In the genomic region with DNA sequence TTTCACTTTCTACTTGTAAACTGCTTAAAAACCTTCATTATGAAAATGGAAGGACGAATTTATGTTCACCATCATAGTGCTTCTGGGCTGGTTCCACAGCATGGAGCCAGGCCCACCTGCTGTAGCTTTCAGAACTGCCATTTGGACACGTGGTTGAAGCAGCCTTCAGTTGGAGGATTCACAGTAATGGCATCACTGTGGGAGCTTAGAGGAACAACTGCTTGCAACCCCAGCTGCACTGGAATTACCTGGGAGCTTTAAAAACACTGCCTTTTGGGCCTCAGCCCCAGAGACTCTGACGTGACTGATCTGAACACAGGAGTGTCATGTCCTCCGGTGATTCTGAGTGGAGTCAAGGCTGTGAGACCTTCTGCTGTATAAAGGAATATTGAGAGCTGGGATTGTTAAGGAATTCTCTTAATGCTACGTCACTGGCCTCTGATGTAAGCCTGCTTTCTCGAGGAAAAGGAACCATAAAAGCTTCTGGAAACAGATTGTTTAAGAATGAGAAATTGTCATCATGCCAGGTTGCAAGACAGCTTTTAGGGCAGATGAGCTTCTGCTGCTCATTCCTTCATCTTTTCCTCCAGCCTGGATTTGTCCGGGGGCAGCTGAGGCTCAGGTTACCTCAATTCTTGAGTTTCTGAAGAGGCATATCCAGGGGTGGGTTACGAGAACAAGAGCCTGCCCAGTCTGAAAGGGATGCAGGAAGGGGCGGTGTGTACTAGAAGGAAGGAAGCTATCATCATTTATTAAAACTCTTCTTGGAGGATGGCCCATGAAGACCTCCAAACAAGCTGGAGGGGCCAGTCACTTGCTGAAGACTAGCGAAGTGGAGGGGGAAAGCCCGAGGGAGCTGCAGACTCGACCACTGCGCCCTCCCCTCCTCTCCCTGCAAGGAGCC, we compare ENCODE assay signal across 9 cellular contexts. TPM values are rescaled to one million over a fixed set of nuclear protein-coding genes. Genes with fewer than 3 reads are reported as not detected.
DNase-seq lines count a peak whose midpoint lies in the region; ATAC-seq and TF ChIP-seq lines count a peak whose summit lies in the region.
"Had no signal": no experiment of that assay in that cellular context is flagged by ENCODE, and none has a peak within 500 bp of the region (broad histone marks: within the 10 kb centered on the region; RNA-seq: fewer than 3 reads in every experiment).

No MANE protein-coding gene starts in this region.

- WGBS in heart left ventricle, 4 donors, result 56 to 66% (median 58%) methylated on average over 13 of the region's 13 CpGs
- whole genome bisulfite sequencing in esophagus, 2 donors, result 65 to 67% methylated on average over 13 of the region's 13 CpGs

- H3K4me3 Mint-ChIP-seq in naive thymus-derived CD8-positive, alpha-beta T cell, result peak overlapping the region in 7 of 10 donors; percentile 20 to 77 (median 33)
- no peak overlapping the region for H3K4me3 Mint-ChIP-seq in stimulated activated naive B cell treated with anti-CD40 and anti-IgM and Interleukin-4, amounts not matched to agents 10 μg/mL and 1 μg/mL and 100 μg/mL, for 72 hours

- H3K36me3 Mint-ChIP-seq in naive thymus-derived CD8-positive, alpha-beta T cell, result peaks cover 2 to 29% (median 14%) of the 10 kb centered on the region in 3 donors
- peaks cover 13 to 14% of the 10 kb centered on the region in 2 donors for H3K36me3 Mint-ChIP-seq in stimulated activated naive B cell treated with anti-CD40 and anti-IgM and Interleukin-4, amounts not matched to agents 10 μg/mL and 1 μg/mL and 100 μg/mL, for 72 hours

- DNase-seq in heart left ventricle (peak in 1 of 5 donors; percentile 36), cardiac septum (ENCODE audit: low spot score) (no peak), NCI-H2171 treated with DMSO at 0.1 percent for 48 hours (lab: John Stamatoyannopoulos, UW) (no peak), DMS53 treated with DMSO at 0.1 percent for 48 hours (lab: John Stamatoyannopoulos, UW; ENCODE audit: unreplicated experiment) (no peak)
- no peak for DNase-seq in naive thymus-derived CD8-positive, alpha-beta T cell
- no peak for DNase-seq in central memory CD4-positive, alpha-beta T cell
- no peak for DNase-seq in stimulated activated naive B cell treated with anti-CD40 and anti-IgM and Interleukin-4, amounts not matched to agents 10 μg/mL and 1 μg/mL and 100 μg/mL, for 72 hours
- DNase-seq: stimulated activated CD4-positive, alpha-beta T cell treated with anti-CD3 and anti-CD28 coated beads, Interleukin-15, amount 100 ng/mL, for 24 hours had no signal

- H3K27me3 Mint-ChIP-seq in naive thymus-derived CD8-positive, alpha-beta T cell, result peaks cover 17 to 61% (median 42%) of the 10 kb centered on the region in 5 donors
- H3K27me3 Mint-ChIP-seq in stimulated activated naive B cell treated with anti-CD40 and anti-IgM and Interleukin-4, amounts not matched to agents 10 μg/mL and 1 μg/mL and 100 μg/mL, for 72 hours, result peaks cover 57 to 63% of the 10 kb centered on the region in 2 donors

- H3K27me3 ChIP-seq in heart left ventricle, result no peaks in the 10 kb centered on the region
- no peaks in the 10 kb centered on the region for H3K27me3 ChIP-seq in esophagus (ENCODE audit: control insufficient read depth in 1 of 2, insufficient read depth in 2 of 2, low read length in 2 of 2)

- POLR2A ChIA-PET in naive thymus-derived CD8-positive, alpha-beta T cell (lab: Charles Lee), result no interaction called here

- H3K9me3 ChIP-seq in heart left ventricle (peaks cover 0 to 17% (median 13%) of the 10 kb centered on the region in 12 donors), esophagus (ENCODE audit: control insufficient read depth in 2 of 2, insufficient read depth in 1 of 2, low read depth in 1 of 2, low read length in 1 of 2) (peaks cover 0 to 18% of the 10 kb centered on the region in 2 donors)

- H3K4me1 ChIP-seq in heart left ventricle (peaks cover 0 to 41% (median 14%) of the 10 kb centered on the region in 12 donors), esophagus (ENCODE audit: control insufficient read depth in 2 of 2, insufficient read depth in 2 of 2, low read length in 1 of 2) (peaks cover 0 to 9% of the 10 kb centered on the region in 2 donors)

- no peak for TF ChIP-seq POLR2A in heart left ventricle (IDR thresholded peaks at IDR 0.05)

- intact Hi-C loops in heart left ventricle (cut with DNase I), result loop anchor here in 4 of 10 donors (5.0 kb wide), 4 partner anchors 59 to 119 kb away; no protein-coding TSS in a partner anchor
- intact Hi-C loops in cardiac septum (cut with DNase I), result loop anchor here (5.0 kb wide), 2 partner anchors 79 to 119 kb away; no protein-coding TSS in a partner anchor

- no peak for TF ChIP-seq CTCF in heart left ventricle (IDR thresholded peaks at IDR 0.05)

- H3K27ac ChIP-seq in heart left ventricle, result peak overlapping the region; percentile 82 to 96 (median 92)
- peak overlapping the region; percentile 77 to 89 for H3K27ac ChIP-seq in esophagus (ENCODE audit: low read depth in 2 of 2, low read length in 1 of 2)

- peaks cover 0 to 16% (median 0%) of the 10 kb centered on the region in 9 donors for H3K36me3 ChIP-seq in heart left ventricle
- peaks cover 0 to 6% of the 10 kb centered on the region in 2 donors for H3K36me3 ChIP-seq in esophagus (ENCODE audit: control insufficient read depth in 2 of 2, insufficient read depth in 2 of 2, low read length in 1 of 2)

- H3K4me1 Mint-ChIP-seq in naive thymus-derived CD8-positive, alpha-beta T cell, result peaks cover 7 to 25% (median 13%) of the 10 kb centered on the region in 4 donors
- peaks cover 10 to 15% of the 10 kb centered on the region in 2 donors for H3K4me1 Mint-ChIP-seq in stimulated activated naive B cell treated with anti-CD40 and anti-IgM and Interleukin-4, amounts not matched to agents 10 μg/mL and 1 μg/mL and 100 μg/mL, for 72 hours

- peaks cover 0 to 38% (median 18%) of the 10 kb centered on the region in 9 donors for H3K9me3 Mint-ChIP-seq in naive thymus-derived CD8-positive, alpha-beta T cell
- H3K9me3 Mint-ChIP-seq in stimulated activated naive B cell treated with anti-CD40 and anti-IgM and Interleukin-4, amounts not matched to agents 10 μg/mL and 1 μg/mL and 100 μg/mL, for 72 hours, result peaks cover 16 to 22% of the 10 kb centered on the region in 2 donors

- no peak overlapping the region for H3K27ac Mint-ChIP-seq in naive thymus-derived CD8-positive, alpha-beta T cell
- no peak overlapping the region for H3K27ac Mint-ChIP-seq in stimulated activated naive B cell treated with anti-CD40 and anti-IgM and Interleukin-4, amounts not matched to agents 10 μg/mL and 1 μg/mL and 100 μg/mL, for 72 hours

- ATAC-seq in heart left ventricle, result peak in 2 of 4 donors; percentile 26 to 61
- ATAC-seq in naive thymus-derived CD8-positive, alpha-beta T cell, result no peak
- ATAC-seq in stimulated activated naive B cell treated with anti-CD40 and anti-IgM and Interleukin-4, amounts not matched to agents 10 μg/mL and 1 μg/mL and 100 μg/mL, for 72 hours (replicated peaks), result no peak

- H3K4me3 ChIP-seq in heart left ventricle, result peak overlapping the region in 11 of 12 donors; percentile 55 to 90 (median 76)
- no peak overlapping the region for H3K4me3 ChIP-seq in esophagus (ENCODE audit: low read depth in 1 of 2, low read length in 2 of 2)

RNA-seq across cellular contexts. Expression of gene IL1R1, which starts 1.3 kb away (rescaled TPM):
- total RNA-seq in heart left ventricle, result 10 to 100 TPM; 10.9 to 49.0 (median 19.6) TPM
- 10 to 100 TPM; 12.8 to 25.7 TPM for polyA plus RNA-seq in heart left ventricle
- 27.7 TPM for total RNA-seq in cardiac septum
- 10 to 100 TPM; 11.7 to 12.7 TPM for polyA plus RNA-seq in esophagus
- under 1 TPM in 1 of 2 experiments, not detected in 1; 0.29 TPM for total RNA-seq in naive thymus-derived CD8-positive, alpha-beta T cell
- polyA plus RNA-seq in naive thymus-derived CD8-positive, alpha-beta T cell, result not detected

RNA-seq across cellular contexts. Expression of gene IL1RL2, which starts 45.6 kb away (rescaled TPM):
- under 1 TPM in 5 of 9 donors, not detected in 4; 0.30 to 0.75 (median 0.56) TPM for total RNA-seq in heart left ventricle
- polyA plus RNA-seq in heart left ventricle, result under 1 TPM in 1 of 2 donors, not detected in 1; 0.22 TPM
- 0.35 TPM for total RNA-seq in cardiac septum
- 1 to 10 TPM; 5.0 to 6.1 TPM for polyA plus RNA-seq in esophagus
- not detected for total RNA-seq in naive thymus-derived CD8-positive, alpha-beta T cell
- polyA plus RNA-seq in naive thymus-derived CD8-positive, alpha-beta T cell, result not detected

Comparison
In these comparisons a context has a peak if more than half of its experiments do, and no peak if none do; other contexts are left out.
1. H3K4me3 ChIP-seq: peak in heart left ventricle (11 of 12); none in esophagus (0 of 2).
2. H3K4me3 Mint-ChIP-seq: peak in naive thymus-derived CD8-positive, alpha-beta T cell (7 of 10); none in stimulated activated naive B cell treated with anti-CD40 and anti-IgM and Interleukin-4, amounts not matched to agents 10 μg/mL and 1 μg/mL and 100 μg/mL, for 72 hours (0 of 2).
3. RNA of gene IL1R1, which starts 1.3 kb away (total RNA-seq): 27.7 TPM in cardiac septum (single experiment) and 10.9 to 49.0 TPM in heart left ventricle; 0.29 TPM in naive thymus-derived CD8-positive, alpha-beta T cell; every median in the first group is over 4 times any median in the second.